In genomic region chr12:6937481-6938352, GRCh38 we compare ENCODE assay signal across 1 cellular context.
TF ChIP-seq lines count a peak whose summit lies in the region.

No MANE protein-coding gene starts in this region.

TF ChIP-seq in HepG2, 621 proteins besides CTCF, POLR2A, EP300 and RAD21 (continued from another document):
- TF ChIP-seq, protein P1, sequence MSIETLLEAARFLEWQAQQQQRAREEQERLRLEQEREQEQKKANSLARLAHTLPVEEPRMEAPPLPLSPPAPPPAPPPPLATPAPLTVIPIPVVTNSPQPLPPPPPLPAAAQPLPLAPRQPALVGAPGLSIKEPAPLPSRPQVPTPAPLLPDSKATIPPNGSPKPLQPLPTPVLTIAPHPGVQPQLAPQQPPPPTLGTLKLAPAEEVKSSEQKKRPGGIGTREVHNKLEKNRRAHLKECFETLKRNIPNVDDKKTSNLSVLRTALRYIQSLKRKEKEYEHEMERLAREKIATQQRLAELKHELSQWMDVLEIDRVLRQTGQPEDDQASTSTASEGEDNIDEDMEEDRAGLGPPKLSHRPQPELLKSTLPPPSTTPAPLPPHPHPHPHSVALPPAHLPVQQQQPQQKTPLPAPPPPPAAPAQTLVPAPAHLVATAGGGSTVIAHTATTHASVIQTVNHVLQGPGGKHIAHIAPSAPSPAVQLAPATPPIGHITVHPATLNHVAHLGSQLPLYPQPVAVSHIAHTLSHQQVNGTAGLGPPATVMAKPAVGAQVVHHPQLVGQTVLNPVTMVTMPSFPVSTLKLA (IDR thresholded peaks at IDR 0.05), result peak; percentile 60
